9 cellular contexts compared by ENCODE assay signal in genomic region chr10:110138197-110138812, GRCh38.
DNase-seq lines count a peak whose midpoint lies in the region; ATAC-seq, FAIRE-seq and TF ChIP-seq lines count a peak whose summit lies in the region.
"Had no signal": no experiment of that assay in that cellular context is flagged by ENCODE, and none has a peak within 500 bp of the region (broad histone marks: within the 10 kb centered on the region; RNA-seq: fewer than 3 reads in every experiment).

No MANE protein-coding gene starts in this region.

- H3K79me2 ChIP-seq in GM23338 (replicated peaks; ENCODE audit: insufficient read depth): no peaks in the 10 kb centered on the region

- H3K9me3 Mint-ChIP-seq in GM23338: no peaks in the 10 kb centered on the region

- H2AFZ ChIP-seq in GM23338: no peak overlapping the region

- no peaks in the 10 kb centered on the region for H3K27me3 ChIP-seq in GM23338 (ENCODE audit: insufficient read depth)
- no peaks in the 10 kb centered on the region for H3K27me3 ChIP-seq in pancreas
- H3K27me3 ChIP-seq: BLaER1 had no signal

- FAIRE-seq in TTC549 (lab: Jason Lieb, UNC) (peak; percentile 90), pancreas (lab: Jason Lieb, UNC) (peak; percentile 96)

- peak; percentile 8 to 65 (median 32) for DNase-seq in NCI-H1417 (lab: John Stamatoyannopoulos, UW)
- no peak for DNase-seq in NCI-H1417 treated with DMSO at 0.1 percent for 48 hours (lab: John Stamatoyannopoulos, UW)
- DNase-seq in GM23338 (ENCODE audit: low spot score): peak; percentile 92
- DNase-seq in NCI-H1105 treated with DMSO at 0.1 percent for 48 hours (lab: John Stamatoyannopoulos, UW): peak; percentile 25
- peak; percentile 54 for DNase-seq in foreskin melanocyte
- no peak for DNase-seq in pancreas

- no peak overlapping the region for H3K27ac Mint-ChIP-seq in GM23338

- H3K36me3 ChIP-seq in GM23338 (ENCODE audit: insufficient read depth) (no peaks in the 10 kb centered on the region), pancreas (no peaks in the 10 kb centered on the region)

- H3K36me3 Mint-ChIP-seq in GM23338 (ENCODE audit: low read depth): peaks cover under 1% of the 10 kb centered on the region; the same call in 2 of the 3 replicates

- H3F3A ChIP-seq in GM23338 (replicated peaks; ENCODE audit: low read depth): no peaks in the 10 kb centered on the region

- H3K4me3 ChIP-seq in GM23338: no peak overlapping the region
- no peak overlapping the region for H3K4me3 ChIP-seq in pancreas
- H3K4me3 ChIP-seq: BLaER1 had no signal

- H3K9me3 ChIP-seq in pancreas: no peaks in the 10 kb centered on the region
- H3K9me3 ChIP-seq: BLaER1 had no signal

- TF ChIP-seq CTCF in GM23338 (conservative IDR thresholded peaks at IDR 0.05; ENCODE audit: low read depth in 2 of 2) (peak; percentile 61 to 90), pancreas (IDR thresholded peaks at IDR 0.05) (peak; percentile 23 to 48 (median 35))

- H3K4me1 Mint-ChIP-seq in GM23338: peaks cover 8% of the 10 kb centered on the region; the same call in 2 of the 3 replicates

- peak; percentile 56; the same call in 2 of the 3 replicates for ATAC-seq in GM23338
- peak; percentile 49 to 86 (median 66) for ATAC-seq in pancreas
- no peak for ATAC-seq in HG02840 (IDR thresholded peaks at IDR 0.05; ENCODE audit: low FRiP score, unreplicated experiment)

- H3K4me2 ChIP-seq in GM23338: no peak overlapping the region
- H3K4me2 ChIP-seq: BLaER1 had no signal

- H3K4me3 Mint-ChIP-seq in GM23338: no peak overlapping the region

- intact Hi-C loops in pancreas (cut with DNase I): loop anchor here in 2 of 3 donors (5.0 to 10.0 kb wide), 4 partner anchors 86 to 416 kb away; no protein-coding TSS in a partner anchor

- no peaks in the 10 kb centered on the region for H4K20me1 ChIP-seq in GM23338 (replicated peaks; ENCODE audit: insufficient read depth)
- H4K20me1 ChIP-seq: BLaER1 had no signal

- no peaks in the 10 kb centered on the region for H3K27me3 Mint-ChIP-seq in GM23338 (ENCODE audit: insufficient read depth, low read depth, poor library complexity)

- H3K27ac ChIP-seq in GM23338 (ENCODE audit: low read depth): no peak overlapping the region
- no peak overlapping the region for H3K27ac ChIP-seq in pancreas
- H3K27ac ChIP-seq: BLaER1 had no signal

- H3K4me1 ChIP-seq in GM23338 (ENCODE audit: insufficient read depth) (no peaks in the 10 kb centered on the region), pancreas (peaks cover 6 to 23% (median 9%) of the 10 kb centered on the region in 3 donors)

- H3K9me2 ChIP-seq in GM23338 (ENCODE audit: insufficient read depth): no peaks in the 10 kb centered on the region

- WGBS in pancreas, 2 donors: 65 to 67% methylated on average over 5 of the region's 5 CpGs

TF ChIP-seq in GM23338, 12 proteins besides CTCF, POLR2A, EP300 and RAD21 (continues in another document):
- TF ChIP-seq POLR2AphosphoS5 (IDR thresholded peaks at IDR 0.05; ENCODE audit: low read depth) (no peak), NANOG (IDR thresholded peaks at IDR 0.05; ENCODE audit: borderline replicate concordance) (no peak), REST (IDR thresholded peaks at IDR 0.05; ENCODE audit: unreplicated experiment) (no peak), JUNB (IDR thresholded peaks at IDR 0.05; ENCODE audit: unreplicated experiment) (no peak), EZH2phosphoT487 (IDR thresholded peaks at IDR 0.05; ENCODE audit: unreplicated experiment) (no peak), ZNF462 (CRISPR knock-in tag; IDR thresholded peaks at IDR 0.05) (no peak), ZNF331 (CRISPR knock-in tag; IDR thresholded peaks at IDR 0.05; ENCODE audit: low read depth) (no peak), STAT1 (IDR thresholded peaks at IDR 0.05; ENCODE audit: unreplicated experiment) (no peak), ETS1 (IDR thresholded peaks at IDR 0.05) (no peak)

Comparison
In these comparisons a context has a peak if more than half of its experiments do, and no peak if none do; other contexts are left out.
1. DNase-seq: peak in NCI-H1417 (3 of 3), GM23338 (single experiment), NCI-H1105 treated with DMSO at 0.1 percent for 48 hours (single experiment) and foreskin melanocyte (single experiment); none in NCI-H1417 treated with DMSO at 0.1 percent for 48 hours (single experiment) and pancreas (0 of 6).